ENCODE assay signal across 21 cellular contexts in genomic region chr6:141212296-141212695, GRCh38.
DNase-seq lines count a peak whose midpoint lies in the region; ATAC-seq and TF ChIP-seq lines count a peak whose summit lies in the region.
"Had no signal": no experiment of that assay in that cellular context is flagged by ENCODE, and none has a peak within 500 bp of the region (broad histone marks: within the 10 kb centered on the region; RNA-seq: fewer than 3 reads in every experiment).

No MANE protein-coding gene starts in this region.

- H2AFZ ChIP-seq in osteoblast (ENCODE audit: low read length), result peak overlapping the region; percentile 21
- no peak overlapping the region for H2AFZ ChIP-seq in Karpas-422 (ENCODE audit: low read length)

- H3K36me3 ChIP-seq in osteoblast (ENCODE audit: insufficient read depth, low read length) (no peaks in the 10 kb centered on the region), Karpas-422 (ENCODE audit: insufficient read depth, low read length) (no peaks in the 10 kb centered on the region)

- peaks cover 3% of the 10 kb centered on the region; the same call in 1 of the 2 replicates for H3K9me2 ChIP-seq in Karpas-422 (replicated peaks; ENCODE audit: insufficient read depth, low read length)

- H3K4me3 ChIP-seq in epithelial cell of esophagus (ENCODE audit: low read length) (no peak overlapping the region), osteoblast (ENCODE audit: insufficient read depth, low read length) (no peak overlapping the region), Karpas-422 (ENCODE audit: low read length) (no peak overlapping the region)
- H3K4me3 ChIP-seq: SK-N-MC had no signal

- TF ChIP-seq CTCF in epithelial cell of esophagus (IDR thresholded peaks at IDR 0.05; ENCODE audit: insufficient read depth, low read depth, low read length, missing control alignments), result no peak
- no peak for TF ChIP-seq CTCF in osteoblast (IDR thresholded peaks at IDR 0.05; ENCODE audit: extremely low read depth, low read depth, low read length)

- H3K9ac ChIP-seq in Karpas-422 (ENCODE audit: low read length), result no peak overlapping the region

- DNase-seq in DMS53 (lab: John Stamatoyannopoulos, UW) (peak; percentile 13), DMS53 treated with DMSO at 0.1 percent for 48 hours (lab: John Stamatoyannopoulos, UW; ENCODE audit: unreplicated experiment) (no peak), NCI-H226 (peak; percentile 72), epithelial cell of esophagus (ENCODE audit: low read depth) (peak; percentile 37), osteoblast (ENCODE audit: insufficient read length, low spot score, missing footprints) (no peak), NCI-H2081 treated with DMSO at 0.1 percent for 48 hours (lab: John Stamatoyannopoulos, UW) (no peak), Karpas-422 (no peak)
- DNase-seq: activated CD4-positive, alpha-beta memory T cell treated with anti-CD3 and anti-CD28 coated beads for 36 hours; activated CD4-positive, CD25-positive, alpha-beta regulatory T cell; activated effector memory CD4-positive, alpha-beta T cell treated with Interleukin-2 at 50 U/mL for 16 hours; DND-41; effector CD8-positive, alpha-beta T cell; KBM-7; NCI-H187 treated with DMSO at 0.1 percent for 48 hours; NCI-H510A; occipital lobe; T1000; trophoblast cell had no signal

- ATAC-seq in HG02973 (IDR thresholded peaks at IDR 0.05; ENCODE audit: unreplicated experiment), result no peak

- H3K27ac ChIP-seq in osteoblast (ENCODE audit: low read depth, low read length), result no peak overlapping the region
- H3K27ac ChIP-seq in Karpas-422 (ENCODE audit: low read length), result no peak overlapping the region
- H3K27ac ChIP-seq: 22Rv1, SK-N-MC had no signal

- H3K4me1 ChIP-seq in osteoblast (ENCODE audit: insufficient read depth, low read length), result no peaks in the 10 kb centered on the region
- H3K4me1 ChIP-seq in Karpas-422 (ENCODE audit: low read length), result no peaks in the 10 kb centered on the region

- H3K79me2 ChIP-seq in osteoblast (ENCODE audit: insufficient read depth, low read length) (no peaks in the 10 kb centered on the region), Karpas-422 (ENCODE audit: low read length) (no peaks in the 10 kb centered on the region)

- H3K9me3 ChIP-seq in osteoblast (ENCODE audit: low read depth, low read length) (no peaks in the 10 kb centered on the region), Karpas-422 (ENCODE audit: low read length) (no peaks in the 10 kb centered on the region)

- no peaks in the 10 kb centered on the region for H4K20me1 ChIP-seq in osteoblast (ENCODE audit: insufficient read depth, low read length)
- H4K20me1 ChIP-seq in Karpas-422 (ENCODE audit: insufficient read depth, low read depth, low read length), result no peaks in the 10 kb centered on the region

- H3K4me2 ChIP-seq in osteoblast (ENCODE audit: insufficient read depth, low read length), result no peak overlapping the region
- H3K4me2 ChIP-seq in Karpas-422 (ENCODE audit: low read depth, low read length, poor library complexity, severe bottlenecking), result no peak overlapping the region

- H3K27me3 ChIP-seq in osteoblast (ENCODE audit: insufficient read depth, low read length), result no peaks in the 10 kb centered on the region
- no peaks in the 10 kb centered on the region for H3K27me3 ChIP-seq in Karpas-422 (ENCODE audit: low read length)

Comparison
In these comparisons a context has a peak if more than half of its experiments do, and no peak if none do; other contexts are left out.
1. DNase-seq: peak in DMS53 (single experiment), NCI-H226 (single experiment) and epithelial cell of esophagus (single experiment); none in DMS53 treated with DMSO at 0.1 percent for 48 hours (single experiment), osteoblast (single experiment), NCI-H2081 treated with DMSO at 0.1 percent for 48 hours (single experiment) and Karpas-422 (single experiment).